Comparison of ENCODE assay signal across 30 cellular contexts in genomic region chr4:107202744-107203143, GRCh38.
"Had no signal": no experiment of that assay in that cellular context is flagged by ENCODE, and none has a peak within 500 bp of the region (broad histone marks: within the 10 kb centered on the region; RNA-seq: fewer than 3 reads in every experiment).

No MANE protein-coding gene starts in this region.

- H3K4me3 ChIP-seq: cardiac muscle cell, PC-9 had no signal

- H3K9ac ChIP-seq: KMS-11 had no signal

- H3K27ac ChIP-seq: brain microvascular endothelial cell, cardiac muscle cell, KMS-11, PC-9, RWPE1 had no signal

- DNase-seq: activated CD4-positive, alpha-beta T cell treated with anti-CD3 and anti-CD28 coated beads for 36 hours; activated CD4-positive, alpha-beta T cell treated with anti-CD3 and anti-CD28 coated beads, Interleukin-2, amount 10 ng/mL, durations not matched to agents 7 days and 5 days; activated CD4-positive, alpha-beta T cell treated with anti-CD3 and anti-CD28 coated beads, Interleukin-2, amount 50 U/mL, for 48 hours; activated CD8-positive, alpha-beta T cell treated with anti-CD3 and anti-CD28 coated beads, Interleukin-2, amount 10 ng/mL, durations not matched to agents 7 days and 5 days; activated gamma-delta T cell treated with Interleukin-2 at 50 U/mL for 16 hours; activated naive CD4-positive, alpha-beta T cell treated with anti-CD3 and anti-CD28 coated beads for 36 hours; activated naive CD8-positive, alpha-beta T cell treated with anti-CD3 and anti-CD28 coated beads, Interleukin-2, amount 50 U/mL, for 24 hours; activated T-cell treated with anti-CD3 and anti-CD28 coated beads for 4 hours; activated T-cell treated with anti-CD3 and anti-CD28 coated beads, Interleukin-2, amount 50 U/mL, for 4 hours; anterior cingulate cortex; brain microvascular endothelial cell; MM.1S; MV-4-11; NCI-H1092; NCI-H1436 treated with DMSO at 0.1 percent for 48 hours; NCI-H1694 treated with DMSO at 0.1 percent for 48 hours; NCI-H2029; NCI-H345; NCI-H524 treated with DMSO at 0.1 percent for 48 hours; PC-9; SIG-M5; T1000 had no signal

- H3K4me1 Mint-ChIP-seq: activated CD4-positive, alpha-beta T cell treated with anti-CD3 and anti-CD28 coated beads for 36 hours; activated CD4-positive, alpha-beta T cell treated with anti-CD3 and anti-CD28 coated beads, Interleukin-2, amount 10 ng/mL, durations not matched to agents 7 days and 5 days; activated naive CD8-positive, alpha-beta T cell treated with anti-CD3 and anti-CD28 coated beads, Interleukin-2, amount 50 U/mL, for 24 hours had no signal

- FAIRE-seq: RCC 7860, TTC549 had no signal

- H3K9me3 Mint-ChIP-seq: activated CD4-positive, alpha-beta T cell treated with anti-CD3 and anti-CD28 coated beads, Interleukin-2, amount 10 ng/mL, durations not matched to agents 7 days and 5 days; activated naive CD4-positive, alpha-beta T cell treated with anti-CD3 and anti-CD28 coated beads for 36 hours; activated naive CD8-positive, alpha-beta T cell treated with anti-CD3 and anti-CD28 coated beads, Interleukin-2, amount 50 U/mL, for 24 hours; activated T-cell treated with anti-CD3 and anti-CD28 coated beads, Interleukin-2, amount 50 U/mL, for 4 hours; activated T-helper 1 cell treated with anti-CD3 and anti-CD28 coated beads, Interleukin-12 subunit alpha, Interleukin-12 subunit beta, Interleukin-2, Interleukin-4 antibody, amounts not matched to agents 30 ng/mL and 10 ng/mL and 1 ng/mL, durations not matched to agents 14 hours and 24 hours and 36 hours; WTC11 had no signal

- H3K27ac Mint-ChIP-seq: activated CD4-positive, alpha-beta T cell treated with anti-CD3 and anti-CD28 coated beads for 36 hours; activated CD4-positive, alpha-beta T cell treated with anti-CD3 and anti-CD28 coated beads, Interleukin-2, amount 10 ng/mL, durations not matched to agents 7 days and 5 days; activated CD8-positive, alpha-beta T cell treated with anti-CD3 and anti-CD28 coated beads, Interleukin-2, amount 10 ng/mL, durations not matched to agents 7 days and 5 days; activated naive CD4-positive, alpha-beta T cell treated with anti-CD3 and anti-CD28 coated beads for 36 hours; activated naive CD8-positive, alpha-beta T cell; activated naive CD8-positive, alpha-beta T cell treated with anti-CD3 and anti-CD28 coated beads, Interleukin-2, amount 50 U/mL, for 24 hours; activated T-helper 1 cell treated with anti-CD3 and anti-CD28 coated beads, Interleukin-12 subunit alpha, Interleukin-12 subunit beta, Interleukin-2, Interleukin-4 antibody, amounts not matched to agents 30 ng/mL and 10 ng/mL and 1 ng/mL, durations not matched to agents 14 hours and 24 hours and 36 hours; WTC11 had no signal

- H3K36me3 Mint-ChIP-seq: activated naive CD8-positive, alpha-beta T cell; WTC11 had no signal

- H2AFZ ChIP-seq: PC-9 had no signal

- H3K36me3 ChIP-seq: brain microvascular endothelial cell, cardiac muscle cell had no signal

- H3K27me3 ChIP-seq: brain microvascular endothelial cell, cardiac muscle cell had no signal

- H3K4me3 Mint-ChIP-seq: activated CD4-positive, alpha-beta T cell treated with anti-CD3 and anti-CD28 coated beads for 36 hours; activated CD4-positive, alpha-beta T cell treated with anti-CD3 and anti-CD28 coated beads, Interleukin-2, amount 10 ng/mL, durations not matched to agents 7 days and 5 days; activated CD8-positive, alpha-beta T cell treated with anti-CD3 and anti-CD28 coated beads, Interleukin-2, amount 10 ng/mL, durations not matched to agents 7 days and 5 days; activated naive CD4-positive, alpha-beta T cell treated with anti-CD3 and anti-CD28 coated beads for 36 hours; activated naive CD8-positive, alpha-beta T cell; activated naive CD8-positive, alpha-beta T cell treated with anti-CD3 and anti-CD28 coated beads, Interleukin-2, amount 50 U/mL, for 24 hours; activated T-cell treated with anti-CD3 and anti-CD28 coated beads, Interleukin-2, amount 50 U/mL, for 4 hours; activated T-helper 1 cell treated with anti-CD3 and anti-CD28 coated beads, Interleukin-12 subunit alpha, Interleukin-12 subunit beta, Interleukin-2, Interleukin-4 antibody, amounts not matched to agents 30 ng/mL and 10 ng/mL and 1 ng/mL, durations not matched to agents 14 hours and 24 hours and 36 hours; WTC11 had no signal

- H3K4me2 ChIP-seq: KMS-11, PC-9 had no signal

- H3K27me3 Mint-ChIP-seq: activated CD4-positive, alpha-beta T cell treated with anti-CD3 and anti-CD28 coated beads, Interleukin-2, amount 10 ng/mL, durations not matched to agents 7 days and 5 days; activated naive CD8-positive, alpha-beta T cell treated with anti-CD3 and anti-CD28 coated beads, Interleukin-2, amount 50 U/mL, for 24 hours had no signal
